In the genomic region with DNA sequence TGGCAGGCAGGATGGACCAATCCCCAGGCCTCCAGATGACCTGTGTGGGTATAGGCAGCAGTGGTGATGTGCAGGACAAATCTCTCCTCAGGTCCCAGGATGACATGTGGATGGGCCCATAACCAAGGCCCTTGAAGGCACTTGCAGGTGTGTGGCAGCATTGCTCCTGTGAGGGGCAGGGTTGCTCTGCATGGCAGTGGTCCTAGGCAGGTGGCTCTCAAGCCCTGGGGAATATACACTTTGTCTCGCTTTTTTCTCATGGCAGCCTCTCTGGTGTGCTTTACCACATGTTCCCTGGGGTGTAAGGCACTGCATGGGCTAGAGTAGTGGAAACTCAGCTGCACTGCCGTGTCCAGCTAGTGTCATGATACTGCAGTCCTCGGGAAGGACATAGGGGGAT, we compare ENCODE assay signal across 13 cellular contexts.
"Had no signal": no experiment of that assay in that cellular context is flagged by ENCODE, and none has a peak within 500 bp of the region (broad histone marks: within the 10 kb centered on the region; RNA-seq: fewer than 3 reads in every experiment).

No MANE protein-coding gene starts in this region.

- ATAC-seq: gastrocnemius medialis; stimulated activated memory B cell treated with anti-CD40 and anti-IgM and Interleukin-4, amounts not matched to agents 10 μg/mL and 1 μg/mL and 100 μg/mL, for 72 hours had no signal

- H3K36me3 ChIP-seq: colonic mucosa, gastrocnemius medialis, tibial artery had no signal

- H3K4me3 ChIP-seq: colonic mucosa, gastrocnemius medialis, hepatocyte, tibial artery had no signal

- H3K4me2 ChIP-seq: hepatocyte had no signal

- DNase-seq: activated CD4-positive, alpha-beta T cell treated with anti-CD3 and anti-CD28 coated beads, Interleukin-2, amount 50 U/mL, for 4 hours; activated CD4-positive, CD25-positive, alpha-beta regulatory T cell treated with anti-CD3 and anti-CD28 coated beads, Interleukin-2, amount 50 U/mL, for 72 hours; activated effector memory CD4-positive, alpha-beta T cell treated with Interleukin-2 at 50 U/mL for 16 hours; activated T-cell treated with anti-CD3 and anti-CD28 coated beads, Interleukin-2, amount 50 U/mL, for 1 hour; colonic mucosa; effector CD4-positive, alpha-beta T cell; gastrocnemius medialis; midbrain; naive B cell; small intestine; tibial artery had no signal

- H3K27ac ChIP-seq: colonic mucosa, gastrocnemius medialis, hepatocyte, tibial artery had no signal

- H3K79me2 ChIP-seq: hepatocyte had no signal

- H3K27me3 ChIP-seq: colonic mucosa, gastrocnemius medialis, hepatocyte, tibial artery had no signal

- H3K4me1 ChIP-seq: colonic mucosa, gastrocnemius medialis, tibial artery had no signal
